ENCODE assay signal across 1 cellular context in the genomic region with DNA sequence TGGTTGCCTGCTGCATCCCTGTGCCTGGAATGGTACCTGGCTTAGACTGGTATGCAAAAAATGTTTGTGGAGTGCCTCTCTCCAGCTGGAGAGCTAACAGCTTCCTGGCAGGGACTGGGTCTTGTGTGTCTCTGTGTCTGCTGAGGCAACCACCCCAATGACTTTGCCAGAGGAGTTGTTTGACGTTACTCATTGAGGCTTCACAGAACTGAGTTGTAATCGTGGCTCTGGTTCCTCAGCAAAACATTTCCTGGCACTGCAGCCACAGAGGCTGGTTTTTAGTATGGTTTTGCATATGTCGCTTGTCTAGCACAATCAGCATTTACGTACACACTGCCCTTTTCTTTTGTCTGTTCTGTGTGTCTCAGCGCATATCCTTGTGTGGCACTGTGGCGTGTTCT.
TF ChIP-seq lines count a peak whose summit lies in the region.

No MANE protein-coding gene starts in this region.

TF ChIP-seq in GM23338, 12 proteins besides CTCF, POLR2A, EP300 and RAD21 (continued from another document):
- TF ChIP-seq, protein P1, sequence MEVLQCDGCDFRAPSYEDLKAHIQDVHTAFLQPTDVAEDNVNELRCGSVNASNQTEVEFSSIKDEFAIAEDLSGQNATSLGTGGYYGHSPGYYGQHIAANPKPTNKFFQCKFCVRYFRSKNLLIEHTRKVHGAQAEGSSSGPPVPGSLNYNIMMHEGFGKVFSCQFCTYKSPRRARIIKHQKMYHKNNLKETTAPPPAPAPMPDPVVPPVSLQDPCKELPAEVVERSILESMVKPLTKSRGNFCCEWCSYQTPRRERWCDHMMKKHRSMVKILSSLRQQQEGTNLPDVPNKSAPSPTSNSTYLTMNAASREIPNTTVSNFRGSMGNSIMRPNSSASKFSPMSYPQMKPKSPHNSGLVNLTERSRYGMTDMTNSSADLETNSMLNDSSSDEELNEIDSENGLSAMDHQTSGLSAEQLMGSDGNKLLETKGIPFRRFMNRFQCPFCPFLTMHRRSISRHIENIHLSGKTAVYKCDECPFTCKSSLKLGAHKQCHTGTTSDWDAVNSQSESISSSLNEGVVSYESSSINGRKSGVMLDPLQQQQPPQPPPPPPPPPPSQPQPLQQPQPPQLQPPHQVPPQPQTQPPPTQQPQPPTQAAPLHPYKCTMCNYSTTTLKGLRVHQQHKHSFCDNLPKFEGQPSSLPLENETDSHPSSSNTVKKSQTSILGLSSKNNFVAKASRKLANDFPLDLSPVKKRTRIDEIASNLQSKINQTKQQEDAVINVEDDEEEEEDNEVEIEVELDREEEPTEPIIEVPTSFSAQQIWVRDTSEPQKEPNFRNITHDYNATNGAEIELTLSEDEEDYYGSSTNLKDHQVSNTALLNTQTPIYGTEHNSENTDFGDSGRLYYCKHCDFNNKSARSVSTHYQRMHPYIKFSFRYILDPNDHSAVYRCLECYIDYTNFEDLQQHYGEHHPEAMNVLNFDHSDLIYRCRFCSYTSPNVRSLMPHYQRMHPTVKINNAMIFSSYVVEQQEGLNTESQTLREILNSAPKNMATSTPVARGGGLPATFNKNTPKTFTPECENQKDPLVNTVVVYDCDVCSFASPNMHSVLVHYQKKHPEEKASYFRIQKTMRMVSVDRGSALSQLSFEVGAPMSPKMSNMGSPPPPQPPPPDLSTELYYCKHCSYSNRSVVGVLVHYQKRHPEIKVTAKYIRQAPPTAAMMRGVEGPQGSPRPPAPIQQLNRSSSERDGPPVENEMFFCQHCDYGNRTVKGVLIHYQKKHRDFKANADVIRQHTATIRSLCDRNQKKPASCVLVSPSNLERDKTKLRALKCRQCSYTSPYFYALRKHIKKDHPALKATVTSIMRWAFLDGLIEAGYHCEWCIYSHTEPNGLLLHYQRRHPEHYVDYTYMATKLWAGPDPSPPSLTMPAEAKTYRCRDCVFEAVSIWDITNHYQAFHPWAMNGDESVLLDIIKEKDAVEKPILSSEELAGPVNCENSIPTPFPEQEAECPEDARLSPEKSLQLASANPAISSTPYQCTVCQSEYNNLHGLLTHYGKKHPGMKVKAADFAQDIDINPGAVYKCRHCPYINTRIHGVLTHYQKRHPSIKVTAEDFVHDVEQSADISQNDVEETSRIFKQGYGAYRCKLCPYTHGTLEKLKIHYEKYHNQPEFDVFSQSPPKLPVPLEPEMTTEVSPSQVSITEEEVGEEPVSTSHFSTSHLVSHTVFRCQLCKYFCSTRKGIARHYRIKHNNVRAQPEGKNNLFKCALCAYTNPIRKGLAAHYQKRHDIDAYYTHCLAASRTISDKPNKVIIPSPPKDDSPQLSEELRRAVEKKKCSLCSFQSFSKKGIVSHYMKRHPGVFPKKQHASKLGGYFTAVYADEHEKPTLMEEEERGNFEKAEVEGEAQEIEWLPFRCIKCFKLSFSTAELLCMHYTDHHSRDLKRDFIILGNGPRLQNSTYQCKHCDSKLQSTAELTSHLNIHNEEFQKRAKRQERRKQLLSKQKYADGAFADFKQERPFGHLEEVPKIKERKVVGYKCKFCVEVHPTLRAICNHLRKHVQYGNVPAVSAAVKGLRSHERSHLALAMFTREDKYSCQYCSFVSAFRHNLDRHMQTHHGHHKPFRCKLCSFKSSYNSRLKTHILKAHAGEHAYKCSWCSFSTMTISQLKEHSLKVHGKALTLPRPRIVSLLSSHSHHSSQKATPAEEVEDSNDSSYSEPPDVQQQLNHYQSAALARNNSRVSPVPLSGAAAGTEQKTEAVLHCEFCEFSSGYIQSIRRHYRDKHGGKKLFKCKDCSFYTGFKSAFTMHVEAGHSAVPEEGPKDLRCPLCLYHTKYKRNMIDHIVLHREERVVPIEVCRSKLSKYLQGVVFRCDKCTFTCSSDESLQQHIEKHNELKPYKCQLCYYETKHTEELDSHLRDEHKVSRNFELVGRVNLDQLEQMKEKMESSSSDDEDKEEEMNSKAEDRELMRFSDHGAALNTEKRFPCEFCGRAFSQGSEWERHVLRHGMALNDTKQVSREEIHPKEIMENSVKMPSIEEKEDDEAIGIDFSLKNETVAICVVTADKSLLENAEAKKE (CRISPR knock-in tag; IDR thresholded peaks at IDR 0.05), result no peak
- TF ChIP-seq JUNB (IDR thresholded peaks at IDR 0.05; ENCODE audit: unreplicated experiment), result no peak
- TF ChIP-seq ZNF114 (CRISPR knock-in tag; IDR thresholded peaks at IDR 0.05), result no peak
